8 cellular contexts compared by ENCODE assay signal in the genomic region with DNA sequence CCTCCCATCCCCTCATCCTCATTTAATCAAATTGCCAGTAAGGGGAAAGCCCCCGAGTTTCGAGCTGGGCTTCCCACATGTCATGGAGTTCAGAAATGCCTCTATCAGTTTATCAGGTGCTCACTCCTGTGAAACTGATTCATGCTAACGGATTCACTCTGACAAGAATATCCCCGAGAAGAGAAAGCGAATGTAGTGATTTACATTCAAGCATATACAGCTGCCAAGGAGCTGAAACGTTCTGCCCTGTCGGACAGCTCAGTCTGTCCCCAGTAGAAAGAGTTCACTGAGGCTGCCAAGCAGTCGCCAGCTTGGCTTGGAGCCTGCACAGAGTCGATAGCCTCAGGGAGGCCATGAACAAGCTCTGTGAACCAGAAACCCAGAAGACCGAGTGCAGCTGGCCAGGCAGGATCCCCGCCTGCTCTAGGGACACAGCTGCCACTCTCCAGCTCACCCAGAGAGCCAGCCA.
A peak's percentile ranks its signal among the peaks of the same experiment; 100 is the strongest.
DNase-seq lines count a peak whose midpoint lies in the region; ATAC-seq and TF ChIP-seq lines count a peak whose summit lies in the region.

No MANE protein-coding gene starts in this region.

- no peak overlapping the region for H3K27ac Mint-ChIP-seq in CD8-positive, alpha-beta T cell

- no peaks in the 10 kb centered on the region for H3K27me3 ChIP-seq in heart left ventricle
- no peaks in the 10 kb centered on the region for H3K27me3 ChIP-seq in CD8-positive, alpha-beta T cell (ENCODE audit: insufficient read depth, low read length)

- no peaks in the 10 kb centered on the region for H3K4me1 Mint-ChIP-seq in CD8-positive, alpha-beta T cell (ENCODE audit: low read depth)

- 57 to 72% (median 65%) methylated on average over 9 to 11 of the region's 11 CpGs for WGBS in heart left ventricle, 4 donors

- peaks cover 0 to 10% (median 0%) of the 10 kb centered on the region in 12 donors for H3K9me3 ChIP-seq in heart left ventricle
- H3K9me3 ChIP-seq in CD8-positive, alpha-beta T cell (ENCODE audit: low read length): no peaks in the 10 kb centered on the region

- no peak for TF ChIP-seq POLR2A in heart left ventricle (IDR thresholded peaks at IDR 0.05)

- CTCF ChIA-PET in CD8-positive, alpha-beta T cell (lab: Charles Lee): no interaction called here

- no peak for TF ChIP-seq CTCF in heart left ventricle (IDR thresholded peaks at IDR 0.05)
- TF ChIP-seq CTCF in CD8-positive, alpha-beta T cell (IDR thresholded peaks at IDR 0.05): no peak

- no peak overlapping the region for H3K27ac ChIP-seq in heart left ventricle
- no peak overlapping the region for H3K27ac ChIP-seq in CD8-positive, alpha-beta T cell (ENCODE audit: low read depth, low read length)

- intact Hi-C loops in heart left ventricle (cut with DNase I): no loop called here
- intact Hi-C loops in CD8-positive, alpha-beta T cell (cut with DNase I, micrococcal nuclease): no loop called here

- H3K4me3 Mint-ChIP-seq in CD8-positive, alpha-beta T cell: no peak overlapping the region

- DNase-seq in NCI-H1417 (lab: John Stamatoyannopoulos, UW) (peak in 2 of 3 experiments; percentile 19 to 37), NCI-H1417 treated with DMSO at 0.1 percent for 48 hours (lab: John Stamatoyannopoulos, UW) (no peak), NCI-H69 (lab: John Stamatoyannopoulos, UW) (peak; percentile 69), heart left ventricle (peak in 3 of 5 donors; percentile 21 to 54 (median 54)), activated gamma-delta T cell treated with Interleukin-2 at 50 U/mL for 16 hours (no peak)
- no peak for DNase-seq in activated CD8-positive, alpha-beta memory T cell treated with anti-CD3 and anti-CD28 coated beads, Interleukin-2, amount 50 U/mL, for 48 hours
- DNase-seq in CD8-positive, alpha-beta T cell: no peak

- H3K36me3 ChIP-seq in heart left ventricle: no peaks in the 10 kb centered on the region
- no peaks in the 10 kb centered on the region for H3K36me3 ChIP-seq in CD8-positive, alpha-beta T cell (ENCODE audit: insufficient read depth, low read length)

- ATAC-seq in HG02571 (IDR thresholded peaks at IDR 0.05; ENCODE audit: unreplicated experiment): peak; percentile 79
- peak; percentile 75 to 88 (median 80) for ATAC-seq in heart left ventricle
- ATAC-seq in CD8-positive, alpha-beta T cell: no peak

- H3K36me3 Mint-ChIP-seq in CD8-positive, alpha-beta T cell: no peaks in the 10 kb centered on the region

- peaks cover 19% of the 10 kb centered on the region for H3K27me3 Mint-ChIP-seq in CD8-positive, alpha-beta T cell (ENCODE audit: low read depth)

- POLR2A ChIA-PET in CD8-positive, alpha-beta T cell (lab: Charles Lee): no interaction called here

- H3K9me3 Mint-ChIP-seq in CD8-positive, alpha-beta T cell: no peaks in the 10 kb centered on the region

- peaks cover 0 to 5% (median 0%) of the 10 kb centered on the region in 12 donors for H3K4me1 ChIP-seq in heart left ventricle
- no peaks in the 10 kb centered on the region for H3K4me1 ChIP-seq in CD8-positive, alpha-beta T cell (ENCODE audit: insufficient read depth, low read length)

- no peak overlapping the region for H3K4me3 ChIP-seq in heart left ventricle
- H3K4me3 ChIP-seq in CD8-positive, alpha-beta T cell (ENCODE audit: low read depth, low read length): no peak overlapping the region

Comparison
In these comparisons a context has a peak if more than half of its experiments do, and no peak if none do; other contexts are left out.
1. DNase-seq: peak in NCI-H1417 (2 of 3), NCI-H69 (single experiment) and heart left ventricle (3 of 5); none in NCI-H1417 treated with DMSO at 0.1 percent for 48 hours (single experiment), activated CD8-positive, alpha-beta memory T cell treated with anti-CD3 and anti-CD28 coated beads, Interleukin-2, amount 50 U/mL, for 48 hours (single experiment), CD8-positive, alpha-beta T cell (0 of 7) and activated gamma-delta T cell treated with Interleukin-2 at 50 U/mL for 16 hours (single experiment).